10 cellular contexts compared by ENCODE assay signal in genomic region chr1:172637522-172637921, GRCh38. TPM values are rescaled to one million over a fixed set of nuclear protein-coding genes. Genes with fewer than 3 reads are reported as not detected.
DNase-seq lines count a peak whose midpoint lies in the region; ATAC-seq and FAIRE-seq lines count a peak whose summit lies in the region.
"Had no signal": no experiment of that assay in that cellular context is flagged by ENCODE, and none has a peak within 500 bp of the region (broad histone marks: within the 10 kb centered on the region; RNA-seq: fewer than 3 reads in every experiment).

No MANE protein-coding gene starts in this region.

- peak; percentile 30 to 46 for ATAC-seq in activated T-cell treated with anti-CD3 and anti-CD28 coated beads, Interleukin-2, amount 50 U/mL, for 4 hours
- no peak for ATAC-seq in GM18909 (IDR thresholded peaks at IDR 0.05; ENCODE audit: poor library complexity, unreplicated experiment)

- peak; percentile 52 for DNase-seq in stimulated activated naive CD4-positive, alpha-beta T cell treated with Interleukin-2 at 50 U/mL for 16 hours (lab: John Stamatoyannopoulos, UW)
- DNase-seq in stimulated activated naive CD4-positive, alpha-beta T cell (lab: John Stamatoyannopoulos, UW): no peak
- DNase-seq in activated T-cell treated with anti-CD3 and anti-CD28 coated beads, Interleukin-2, amount 50 U/mL, for 4 hours: peak; percentile 29
- peak; percentile 19 for DNase-seq in foreskin melanocyte
- DNase-seq in urothelium cell line (ENCODE audit: low spot score): peak; percentile 27
- DNase-seq in NCI-H187 treated with DMSO at 0.1 percent for 48 hours (lab: John Stamatoyannopoulos, UW): no peak
- no peak for DNase-seq in SKM-1 (lab: John Stamatoyannopoulos, UW; ENCODE audit: unreplicated experiment)
- DNase-seq: DMS 273 treated with DMSO at 0.1 percent for 48 hours, NCI-H510A treated with DMSO at 0.1 percent for 48 hours had no signal

- FAIRE-seq in urothelium cell line (lab: Jason Lieb, UNC): no peak

- peaks cover 9% of the 10 kb centered on the region for H3K9me3 Mint-ChIP-seq in activated T-cell treated with anti-CD3 and anti-CD28 coated beads, Interleukin-2, amount 50 U/mL, for 4 hours

- H3K36me3 Mint-ChIP-seq in activated T-cell treated with anti-CD3 and anti-CD28 coated beads, Interleukin-2, amount 50 U/mL, for 4 hours (ENCODE audit: insufficient read depth): peaks cover 7% of the 10 kb centered on the region

- peak overlapping the region; percentile 5 for H3K4me3 Mint-ChIP-seq in activated T-cell treated with anti-CD3 and anti-CD28 coated beads, Interleukin-2, amount 50 U/mL, for 4 hours

- no peaks in the 10 kb centered on the region for H3K27me3 Mint-ChIP-seq in activated T-cell treated with anti-CD3 and anti-CD28 coated beads, Interleukin-2, amount 50 U/mL, for 4 hours (ENCODE audit: low read depth)

- peaks cover 62% of the 10 kb centered on the region for H3K4me1 Mint-ChIP-seq in activated T-cell treated with anti-CD3 and anti-CD28 coated beads, Interleukin-2, amount 50 U/mL, for 4 hours (ENCODE audit: low read depth)

RNA-seq across cellular contexts. Expression of gene FASLG, which starts 21.4 kb away (rescaled TPM):
- 10 to 100 TPM; 30.3 to 51.8 (median 47.4) TPM for total RNA-seq in activated T-cell treated with anti-CD3 and anti-CD28 coated beads, Interleukin-2, amount 50 U/mL, for 4 hours

Comparison
In these comparisons a context has a peak if more than half of its experiments do, and no peak if none do; other contexts are left out.
1. DNase-seq: peak in stimulated activated naive CD4-positive, alpha-beta T cell treated with Interleukin-2 at 50 U/mL for 16 hours (single experiment), activated T-cell treated with anti-CD3 and anti-CD28 coated beads, Interleukin-2, amount 50 U/mL, for 4 hours (single experiment), foreskin melanocyte (single experiment) and urothelium cell line (single experiment); none in stimulated activated naive CD4-positive, alpha-beta T cell (0 of 6), NCI-H187 treated with DMSO at 0.1 percent for 48 hours (single experiment) and SKM-1 (single experiment).